In genomic region chr1:76269175-76269574, GRCh38 we compare ENCODE assay signal across 8 cellular contexts.
DNase-seq lines count a peak whose midpoint lies in the region; ATAC-seq lines count a peak whose summit lies in the region.

No MANE protein-coding gene starts in this region.

- H3K36me3 ChIP-seq in HAP-1 (replicated peaks): no peaks in the 10 kb centered on the region

- no peaks in the 10 kb centered on the region for H3K4me1 ChIP-seq in HAP-1

- peak overlapping the region; percentile 50 to 52 for H3K4me3 Mint-ChIP-seq in activated T-cell treated with anti-CD3 and anti-CD28 coated beads, Interleukin-2, amount 50 U/mL, for 72 hours

- no peaks in the 10 kb centered on the region for H3K27me3 Mint-ChIP-seq in activated T-cell treated with anti-CD3 and anti-CD28 coated beads, Interleukin-2, amount 50 U/mL, for 72 hours (ENCODE audit: low read depth)

- peak; percentile 49 to 60 for ATAC-seq in activated T-cell treated with anti-CD3 and anti-CD28 coated beads, Interleukin-2, amount 50 U/mL, for 72 hours (replicated peaks in 1 of 2)
- no peak for ATAC-seq in HG03460 (IDR thresholded peaks at IDR 0.05; ENCODE audit: unreplicated experiment)

- H3K9me3 ChIP-seq in HAP-1: no peaks in the 10 kb centered on the region

- H3K27ac Mint-ChIP-seq in activated T-cell treated with anti-CD3 and anti-CD28 coated beads, Interleukin-2, amount 50 U/mL, for 72 hours: no peak overlapping the region

- peaks cover 60% of the 10 kb centered on the region for H3K4me1 Mint-ChIP-seq in activated T-cell treated with anti-CD3 and anti-CD28 coated beads, Interleukin-2, amount 50 U/mL, for 72 hours (ENCODE audit: low read depth)

- H3K9me3 Mint-ChIP-seq in activated T-cell treated with anti-CD3 and anti-CD28 coated beads, Interleukin-2, amount 50 U/mL, for 72 hours: peaks cover 0 to 1% of the 10 kb centered on the region in 2 donors

- no peaks in the 10 kb centered on the region for H3K36me3 Mint-ChIP-seq in activated T-cell treated with anti-CD3 and anti-CD28 coated beads, Interleukin-2, amount 50 U/mL, for 72 hours (ENCODE audit: insufficient read depth in 2 of 2)

- in situ Hi-C loops in HAP-1 (cut with MboI; ENCODE audit: low sequenced_read_pairs): no loop called here

- H3K27me3 ChIP-seq in HAP-1 (ENCODE audit: low read depth): no peaks in the 10 kb centered on the region

- no peak overlapping the region for H3K4me3 ChIP-seq in skeletal muscle cell (ENCODE audit: low read depth, low read length)
- H3K4me3 ChIP-seq in HAP-1: no peak overlapping the region

- DNase-seq in activated T-cell treated with anti-CD3 and anti-CD28 coated beads, Interleukin-2, amount 50 U/mL, for 72 hours: peak in 1 of 2 donors; percentile 16
- DNase-seq in activated T-cell treated with anti-CD3 and anti-CD28 coated beads, Interleukin-2, amount 50 U/mL, for 48 hours: no peak
- DNase-seq in NCI-H524 treated with DMSO at 0.1 percent for 48 hours (lab: John Stamatoyannopoulos, UW): peak; percentile 5
- DNase-seq in dermis blood vessel endothelial cell: peak; percentile 88
- DNase-seq in skeletal muscle cell (ENCODE audit: low read depth): peak; percentile 51
- DNase-seq in HAP-1 (ENCODE audit: low spot score in 2 of 2): no peak
- no peak for DNase-seq in Ammon's horn (ENCODE audit: low spot score)

Comparison
In these comparisons a context has a peak if more than half of its experiments do, and no peak if none do; other contexts are left out.
1. DNase-seq: peak in NCI-H524 treated with DMSO at 0.1 percent for 48 hours (single experiment), dermis blood vessel endothelial cell (single experiment) and skeletal muscle cell (single experiment); none in activated T-cell treated with anti-CD3 and anti-CD28 coated beads, Interleukin-2, amount 50 U/mL, for 48 hours (0 of 2), HAP-1 (0 of 2) and Ammon's horn (single experiment).